14 cellular contexts compared by ENCODE assay signal in the genomic region with DNA sequence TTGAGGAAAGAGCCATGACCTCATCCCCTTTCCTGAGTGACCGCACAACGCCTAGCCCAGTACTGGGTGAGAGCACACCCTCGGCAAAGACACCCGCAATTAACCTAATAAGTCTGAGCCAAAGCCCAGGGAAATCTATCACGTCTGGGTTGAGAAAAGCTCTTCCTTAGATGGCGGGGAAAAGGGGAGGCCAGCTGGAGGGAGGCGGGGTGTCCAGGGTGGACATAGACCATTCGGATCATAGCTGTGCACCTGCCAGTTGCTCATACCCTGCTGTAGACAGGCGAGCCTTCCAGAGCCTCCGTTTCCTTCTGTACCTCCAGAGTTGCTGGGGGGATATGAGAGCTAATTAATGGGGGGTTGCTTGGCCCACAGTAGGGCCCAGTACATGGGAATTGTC.
DNase-seq lines count a peak whose midpoint lies in the region; ATAC-seq and TF ChIP-seq lines count a peak whose summit lies in the region.
"Had no signal": no experiment of that assay in that cellular context is flagged by ENCODE, and none has a peak within 500 bp of the region (broad histone marks: within the 10 kb centered on the region; RNA-seq: fewer than 3 reads in every experiment).

No MANE protein-coding gene starts in this region.

- H3K23ac ChIP-seq in mesendoderm (ENCODE audit: low read length), result no peak overlapping the region

- no peak overlapping the region for H2BK5ac ChIP-seq in mesendoderm (ENCODE audit: low read length)

- no peak overlapping the region for H3K18ac ChIP-seq in mesendoderm (ENCODE audit: low read length)

- H3K79me2 ChIP-seq in mesendoderm (ENCODE audit: control insufficient read depth, insufficient read depth, low read length), result no peaks in the 10 kb centered on the region

- H2BK120ac ChIP-seq in mesendoderm (ENCODE audit: low read depth, low read length), result no peak overlapping the region

- no peak overlapping the region for H3K4ac ChIP-seq in mesendoderm (ENCODE audit: low read depth, low read length)

- H3K27me3 ChIP-seq in iPS-18a (ENCODE audit: control insufficient read depth, insufficient read depth, low read length), result no peaks in the 10 kb centered on the region
- H3K27me3 ChIP-seq in rectal smooth muscle tissue (ENCODE audit: control insufficient read depth, insufficient read depth, low read length), result no peaks in the 10 kb centered on the region
- H3K27me3 ChIP-seq in mesendoderm (ENCODE audit: insufficient read depth, low read length, poor library complexity), result no peaks in the 10 kb centered on the region
- no peaks in the 10 kb centered on the region for H3K27me3 ChIP-seq in HAP-1 (ENCODE audit: low read depth)
- H3K27me3 ChIP-seq: foreskin keratinocyte, ovary, SJSA1 had no signal

- peaks cover 27% of the 10 kb centered on the region for H3K36me3 Mint-ChIP-seq in HFFc6 (ENCODE audit: low read depth)
- peaks cover 25% of the 10 kb centered on the region for H3K36me3 Mint-ChIP-seq in central memory CD8-positive, alpha-beta T cell (ENCODE audit: insufficient read depth)
- H3K36me3 Mint-ChIP-seq in natural killer cell treated with Interleukin-12 subunit alpha and Interleukin-12 subunit beta and Interleukin-15 and Interleukin-18, amount 100 ng/mL, for 72 hours, result no peaks in the 10 kb centered on the region

- no peak overlapping the region for H3K4me3 Mint-ChIP-seq in HFFc6
- no peak overlapping the region for H3K4me3 Mint-ChIP-seq in central memory CD8-positive, alpha-beta T cell
- no peak overlapping the region for H3K4me3 Mint-ChIP-seq in natural killer cell treated with Interleukin-12 subunit alpha and Interleukin-12 subunit beta and Interleukin-15 and Interleukin-18, amount 100 ng/mL, for 72 hours
- H3K4me3 Mint-ChIP-seq: activated naive CD4-positive, alpha-beta T cell treated with anti-CD3 and anti-CD28 coated beads, Interleukin-2, amount 50 U/mL, for 24 hours had no signal

- TF ChIP-seq CTCF in HFFc6 (IDR thresholded peaks at IDR 0.05), result no peak

- H3K27ac ChIP-seq in iPS-18a (ENCODE audit: low read length), result peak overlapping the region; percentile 30
- H3K27ac ChIP-seq in rectal smooth muscle tissue (ENCODE audit: low read depth, low read length), result peak overlapping the region; percentile 98
- no peak overlapping the region for H3K27ac ChIP-seq in mesendoderm (ENCODE audit: low read depth, low read length)
- H3K27ac ChIP-seq: foreskin keratinocyte, ovary, SJSA1 had no signal

- H3K9ac ChIP-seq in iPS-18a (ENCODE audit: low read length), result no peak overlapping the region
- no peak overlapping the region for H3K9ac ChIP-seq in rectal smooth muscle tissue (ENCODE audit: low read length)
- H3K9ac ChIP-seq in mesendoderm (ENCODE audit: low read length), result no peak overlapping the region

- no peak overlapping the region for H4K8ac ChIP-seq in mesendoderm (ENCODE audit: low read depth, low read length)

- no peak overlapping the region for H2AK5ac ChIP-seq in mesendoderm (ENCODE audit: low read length)

- H3K4me1 Mint-ChIP-seq in HFFc6 (ENCODE audit: low read depth), result peaks cover 36% of the 10 kb centered on the region
- H3K4me1 Mint-ChIP-seq in central memory CD8-positive, alpha-beta T cell, result peaks cover 9% of the 10 kb centered on the region
- H3K4me1 Mint-ChIP-seq in natural killer cell treated with Interleukin-12 subunit alpha and Interleukin-12 subunit beta and Interleukin-15 and Interleukin-18, amount 100 ng/mL, for 72 hours (ENCODE audit: low read depth in 2 of 2), result peaks cover 0 to 4% of the 10 kb centered on the region in 2 donors
- H3K4me1 Mint-ChIP-seq: activated naive CD4-positive, alpha-beta T cell treated with anti-CD3 and anti-CD28 coated beads, Interleukin-2, amount 50 U/mL, for 24 hours had no signal

- H3K9me3 ChIP-seq in iPS-18a (ENCODE audit: control insufficient read depth, low read depth, low read length) (no peaks in the 10 kb centered on the region), HAP-1 (no peaks in the 10 kb centered on the region)
- H3K9me3 ChIP-seq: ovary, SJSA1 had no signal

- in situ Hi-C loops in HAP-1 (cut with MboI; ENCODE audit: low sequenced_read_pairs), result no loop called here

- no peak for DNase-seq in HFFc6
- no peak for DNase-seq in central memory CD8-positive, alpha-beta T cell (ENCODE audit: low spot score in 2 of 2)
- no peak for DNase-seq in mesendoderm
- DNase-seq in HAP-1 (ENCODE audit: low spot score in 2 of 2), result no peak
- DNase-seq in natural killer cell treated with Interleukin-12 subunit alpha and Interleukin-12 subunit beta and Interleukin-15 and Interleukin-18, amount 100 ng/mL, for 72 hours (ENCODE audit: low spot score), result no peak
- no peak for DNase-seq in medulla oblongata (ENCODE audit: extremely low spot score)
- DNase-seq: AML-193, DMS53, foreskin keratinocyte had no signal

- H2BK15ac ChIP-seq in mesendoderm (replicated peaks; ENCODE audit: low read depth), result no peak overlapping the region

- peaks cover 13% of the 10 kb centered on the region for H3K27me3 Mint-ChIP-seq in HFFc6 (ENCODE audit: insufficient read depth)
- H3K27me3 Mint-ChIP-seq in central memory CD8-positive, alpha-beta T cell, result no peaks in the 10 kb centered on the region
- no peaks in the 10 kb centered on the region for H3K27me3 Mint-ChIP-seq in natural killer cell treated with Interleukin-12 subunit alpha and Interleukin-12 subunit beta and Interleukin-15 and Interleukin-18, amount 100 ng/mL, for 72 hours
- H3K27me3 Mint-ChIP-seq: activated naive CD4-positive, alpha-beta T cell treated with anti-CD3 and anti-CD28 coated beads, Interleukin-2, amount 50 U/mL, for 24 hours had no signal

- peak overlapping the region; percentile 97 for H3K27ac Mint-ChIP-seq in HFFc6
- peak overlapping the region; percentile 29 for H3K27ac Mint-ChIP-seq in central memory CD8-positive, alpha-beta T cell (ENCODE audit: low read depth)
- H3K27ac Mint-ChIP-seq in natural killer cell treated with Interleukin-12 subunit alpha and Interleukin-12 subunit beta and Interleukin-15 and Interleukin-18, amount 100 ng/mL, for 72 hours, result no peak overlapping the region
- H3K27ac Mint-ChIP-seq: activated naive CD4-positive, alpha-beta T cell treated with anti-CD3 and anti-CD28 coated beads, Interleukin-2, amount 50 U/mL, for 24 hours had no signal

- no peaks in the 10 kb centered on the region for H3K36me3 ChIP-seq in iPS-18a (ENCODE audit: control insufficient read depth, low read depth, low read length)
- peaks cover 18% of the 10 kb centered on the region for H3K36me3 ChIP-seq in rectal smooth muscle tissue (ENCODE audit: control insufficient read depth, insufficient read depth, low read length)
- H3K36me3 ChIP-seq in mesendoderm (ENCODE audit: control insufficient read depth, insufficient read depth, low read length), result no peaks in the 10 kb centered on the region
- H3K36me3 ChIP-seq in HAP-1 (replicated peaks), result no peaks in the 10 kb centered on the region; the same call in none of the 2 replicates
- H3K36me3 ChIP-seq: ovary had no signal

- H3K56ac ChIP-seq in mesendoderm (ENCODE audit: low read length), result no peak overlapping the region

- no peak overlapping the region for H3K4me2 ChIP-seq in mesendoderm (ENCODE audit: low read length)

- no CpG with 5 or more reads among the region's 10 CpGs for WGBS in mesendoderm (ENCODE audit: extremely low coverage, insufficient coverage, low lambda C conversion rate)

- no peak for ATAC-seq in central memory CD8-positive, alpha-beta T cell (replicated peaks; ENCODE audit: extremely low read depth, poor library complexity, severe bottlenecking)
- no peak for ATAC-seq in natural killer cell treated with Interleukin-12 subunit alpha and Interleukin-12 subunit beta and Interleukin-15 and Interleukin-18, amount 100 ng/mL, for 72 hours

- H3K9me3 Mint-ChIP-seq in HFFc6, result no peaks in the 10 kb centered on the region
- no peaks in the 10 kb centered on the region for H3K9me3 Mint-ChIP-seq in central memory CD8-positive, alpha-beta T cell
- no peaks in the 10 kb centered on the region for H3K9me3 Mint-ChIP-seq in natural killer cell treated with Interleukin-12 subunit alpha and Interleukin-12 subunit beta and Interleukin-15 and Interleukin-18, amount 100 ng/mL, for 72 hours
- H3K9me3 Mint-ChIP-seq: activated naive CD4-positive, alpha-beta T cell treated with anti-CD3 and anti-CD28 coated beads, Interleukin-2, amount 50 U/mL, for 24 hours had no signal

- H4K5ac ChIP-seq in mesendoderm (ENCODE audit: low read length), result no peak overlapping the region

- H3K4me3 ChIP-seq in iPS-18a (ENCODE audit: low read length), result no peak overlapping the region
- no peak overlapping the region for H3K4me3 ChIP-seq in rectal smooth muscle tissue (ENCODE audit: low read length)
- no peak overlapping the region for H3K4me3 ChIP-seq in mesendoderm (ENCODE audit: low read length)
- H3K4me3 ChIP-seq in HAP-1, result no peak overlapping the region
- H3K4me3 ChIP-seq: ovary, SJSA1 had no signal

- no peaks in the 10 kb centered on the region for H3K79me1 ChIP-seq in mesendoderm (ENCODE audit: low read length)

- H3K4me1 ChIP-seq in iPS-18a (ENCODE audit: control insufficient read depth, low read depth, low read length) (peaks cover 11% of the 10 kb centered on the region), rectal smooth muscle tissue (ENCODE audit: control insufficient read depth, insufficient read depth, low read length) (peaks cover 82% of the 10 kb centered on the region), mesendoderm (ENCODE audit: control insufficient read depth, low read depth, low read length) (no peaks in the 10 kb centered on the region), HAP-1 (peaks cover 12% of the 10 kb centered on the region)

Comparison
In these comparisons a context has a peak if more than half of its experiments do, and no peak if none do; other contexts are left out.
1. H3K27ac Mint-ChIP-seq: peak in HFFc6 (single experiment) and central memory CD8-positive, alpha-beta T cell (single experiment); none in natural killer cell treated with Interleukin-12 subunit alpha and Interleukin-12 subunit beta and Interleukin-15 and Interleukin-18, amount 100 ng/mL, for 72 hours (0 of 2).